2 cellular contexts compared by ENCODE assay signal in genomic region chr12:122754790-122755189, GRCh38.
TF ChIP-seq lines count a peak whose summit lies in the region.

No MANE protein-coding gene starts in this region.

TF ChIP-seq in HEK293, 187 proteins besides CTCF, POLR2A, EP300 and RAD21:
- TF ChIP-seq ZNF785 (tag by site-specific recombination; IDR thresholded peaks at IDR 0.05) (no peak), ZNF16 (tag by site-specific recombination; IDR thresholded peaks at IDR 0.05; ENCODE audit: low read depth) (no peak), PRDM1 (tag by site-specific recombination; IDR thresholded peaks at IDR 0.05) (0 out of 2 replicates have a peak, but pooled peaks have one; percentile 7), ZNF211 (tag by site-specific recombination; IDR thresholded peaks at IDR 0.05; ENCODE audit: low read depth) (no peak), ZNF311 (tag by site-specific recombination; IDR thresholded peaks at IDR 0.05; ENCODE audit: borderline replicate concordance) (no peak), PBX3 (CRISPR knock-in tag; IDR thresholded peaks at IDR 0.05) (no peak)

TF ChIP-seq in GM12878, 131 proteins besides CTCF, POLR2A, EP300 and RAD21:
- TF ChIP-seq CEBPB (IDR thresholded peaks at IDR 0.05; ENCODE audit: borderline replicate concordance in 1 of 2, low read depth in 2 of 2, low read length in 2 of 2) (no peak), PML (IDR thresholded peaks at IDR 0.05; ENCODE audit: low read length) (no peak), PRDM15 (CRISPR knock-in tag; IDR thresholded peaks at IDR 0.05) (no peak), STAT3 (IDR thresholded peaks at IDR 0.05; ENCODE audit: low read depth, low read length) (no peak), SIX5 (IDR thresholded peaks at IDR 0.05; ENCODE audit: low read depth, low read length, severe bottlenecking) (no peak), RB1 (IDR thresholded peaks at IDR 0.05; ENCODE audit: borderline replicate concordance) (no peak), BCL11A (IDR thresholded peaks at IDR 0.05; ENCODE audit: low read depth, low read length) (no peak), HDAC6 (IDR thresholded peaks at IDR 0.05; ENCODE audit: unreplicated experiment) (no peak), GABPA (IDR thresholded peaks at IDR 0.05; ENCODE audit: low read depth) (no peak), CBFB (IDR thresholded peaks at IDR 0.05; ENCODE audit: low read depth) (no peak), TAF1 (IDR thresholded peaks at IDR 0.05; ENCODE audit: borderline replicate concordance, low read depth, low read length) (no peak), SP1 (IDR thresholded peaks at IDR 0.05; ENCODE audit: low read depth, low read length) (no peak), POLR2AphosphoS5 (IDR thresholded peaks at IDR 0.05; ENCODE audit: low read length) (no peak), PAX8 (IDR thresholded peaks at IDR 0.05) (no peak)
- TF ChIP-seq, protein P1, sequence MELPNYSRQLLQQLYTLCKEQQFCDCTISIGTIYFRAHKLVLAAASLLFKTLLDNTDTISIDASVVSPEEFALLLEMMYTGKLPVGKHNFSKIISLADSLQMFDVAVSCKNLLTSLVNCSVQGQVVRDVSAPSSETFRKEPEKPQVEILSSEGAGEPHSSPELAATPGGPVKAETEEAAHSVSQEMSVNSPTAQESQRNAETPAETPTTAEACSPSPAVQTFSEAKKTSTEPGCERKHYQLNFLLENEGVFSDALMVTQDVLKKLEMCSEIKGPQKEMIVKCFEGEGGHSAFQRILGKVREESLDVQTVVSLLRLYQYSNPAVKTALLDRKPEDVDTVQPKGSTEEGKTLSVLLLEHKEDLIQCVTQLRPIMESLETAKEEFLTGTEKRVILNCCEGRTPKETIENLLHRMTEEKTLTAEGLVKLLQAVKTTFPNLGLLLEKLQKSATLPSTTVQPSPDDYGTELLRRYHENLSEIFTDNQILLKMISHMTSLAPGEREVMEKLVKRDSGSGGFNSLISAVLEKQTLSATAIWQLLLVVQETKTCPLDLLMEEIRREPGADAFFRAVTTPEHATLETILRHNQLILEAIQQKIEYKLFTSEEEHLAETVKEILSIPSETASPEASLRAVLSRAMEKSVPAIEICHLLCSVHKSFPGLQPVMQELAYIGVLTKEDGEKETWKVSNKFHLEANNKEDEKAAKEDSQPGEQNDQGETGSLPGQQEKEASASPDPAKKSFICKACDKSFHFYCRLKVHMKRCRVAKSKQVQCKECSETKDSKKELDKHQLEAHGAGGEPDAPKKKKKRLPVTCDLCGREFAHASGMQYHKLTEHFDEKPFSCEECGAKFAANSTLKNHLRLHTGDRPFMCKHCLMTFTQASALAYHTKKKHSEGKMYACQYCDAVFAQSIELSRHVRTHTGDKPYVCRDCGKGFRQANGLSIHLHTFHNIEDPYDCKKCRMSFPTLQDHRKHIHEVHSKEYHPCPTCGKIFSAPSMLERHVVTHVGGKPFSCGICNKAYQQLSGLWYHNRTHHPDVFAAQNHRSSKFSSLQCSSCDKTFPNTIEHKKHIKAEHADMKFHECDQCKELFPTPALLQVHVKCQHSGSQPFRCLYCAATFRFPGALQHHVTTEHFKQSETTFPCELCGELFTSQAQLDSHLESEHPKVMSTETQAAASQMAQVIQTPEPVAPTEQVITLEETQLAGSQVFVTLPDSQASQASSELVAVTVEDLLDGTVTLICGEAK (IDR thresholded peaks at IDR 0.05; ENCODE audit: borderline replicate concordance), result no peak
- TF ChIP-seq, protein P2, sequence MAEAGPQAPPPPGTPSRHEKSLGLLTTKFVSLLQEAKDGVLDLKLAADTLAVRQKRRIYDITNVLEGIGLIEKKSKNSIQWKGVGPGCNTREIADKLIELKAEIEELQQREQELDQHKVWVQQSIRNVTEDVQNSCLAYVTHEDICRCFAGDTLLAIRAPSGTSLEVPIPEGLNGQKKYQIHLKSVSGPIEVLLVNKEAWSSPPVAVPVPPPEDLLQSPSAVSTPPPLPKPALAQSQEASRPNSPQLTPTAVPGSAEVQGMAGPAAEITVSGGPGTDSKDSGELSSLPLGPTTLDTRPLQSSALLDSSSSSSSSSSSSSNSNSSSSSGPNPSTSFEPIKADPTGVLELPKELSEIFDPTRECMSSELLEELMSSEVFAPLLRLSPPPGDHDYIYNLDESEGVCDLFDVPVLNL (IDR thresholded peaks at IDR 0.05; ENCODE audit: low read depth, low read length), result no peak
